In genomic region chr1:16978139-16978538, GRCh38 we compare ENCODE assay signal across 16 cellular contexts. TPM values are rescaled to one million over a fixed set of nuclear protein-coding genes. Genes with fewer than 3 reads are reported as not detected.
DNase-seq lines count a peak whose midpoint lies in the region; ATAC-seq and TF ChIP-seq lines count a peak whose summit lies in the region.
"Had no signal": no experiment of that assay in that cellular context is flagged by ENCODE, and none has a peak within 500 bp of the region (broad histone marks: within the 10 kb centered on the region; RNA-seq: fewer than 3 reads in every experiment).

No MANE protein-coding gene starts in this region.

- H3K4me3 Mint-ChIP-seq in neural progenitor cell, result peak overlapping the region; percentile 89
- H3K4me3 Mint-ChIP-seq: activated CD4-positive, alpha-beta memory T cell treated with anti-CD3 and anti-CD28 coated beads, Interleukin-2, amount 10 ng/mL, durations not matched to agents 7 days and 5 days; immature natural killer cell had no signal

- H3K9me3 ChIP-seq in left ventricle myocardium inferior (replicated peaks) (no peaks in the 10 kb centered on the region), right cardiac atrium (ENCODE audit: control insufficient read depth, low read length) (no peaks in the 10 kb centered on the region), esophagus muscularis mucosa (no peaks in the 10 kb centered on the region), neural progenitor cell (ENCODE audit: low read depth) (no peaks in the 10 kb centered on the region), upper lobe of right lung (no peaks in the 10 kb centered on the region)

- H3K79me2 ChIP-seq in neural progenitor cell (ENCODE audit: low read depth), result peaks cover 46% of the 10 kb centered on the region

- no peak overlapping the region for H2AFZ ChIP-seq in neural progenitor cell (replicated peaks)

- H3K27me3 Mint-ChIP-seq in neural progenitor cell (ENCODE audit: insufficient read depth, low read depth), result peaks cover 6% of the 10 kb centered on the region

- H3K36me3 ChIP-seq in left ventricle myocardium inferior (no peaks in the 10 kb centered on the region), esophagus muscularis mucosa (no peaks in the 10 kb centered on the region), neural progenitor cell (no peaks in the 10 kb centered on the region), upper lobe of right lung (no peaks in the 10 kb centered on the region)

- H3K27ac ChIP-seq in left ventricle myocardium inferior (replicated peaks), result peak overlapping the region; percentile 60
- H3K27ac ChIP-seq in right cardiac atrium (ENCODE audit: low read length), result no peak overlapping the region
- peak overlapping the region; percentile 65 to 77 (median 72) for H3K27ac ChIP-seq in esophagus muscularis mucosa (replicated peaks in 1 of 4)
- no peak overlapping the region for H3K27ac ChIP-seq in neural progenitor cell
- H3K27ac ChIP-seq in upper lobe of right lung, result peak overlapping the region; percentile 78

- no peak for TF ChIP-seq POLR2A in esophagus muscularis mucosa (IDR thresholded peaks at IDR 0.05; ENCODE audit: low read depth)

- peaks cover 6% of the 10 kb centered on the region for H3K36me3 Mint-ChIP-seq in neural progenitor cell
- H3K36me3 Mint-ChIP-seq: immature natural killer cell had no signal

- H3K27me3 ChIP-seq in left ventricle myocardium inferior (ENCODE audit: low read depth), result peaks cover 25% of the 10 kb centered on the region
- no peaks in the 10 kb centered on the region for H3K27me3 ChIP-seq in right cardiac atrium (ENCODE audit: control insufficient read depth, insufficient read depth)
- peaks cover 0 to 27% (median 6%) of the 10 kb centered on the region in 4 donors for H3K27me3 ChIP-seq in esophagus muscularis mucosa
- H3K27me3 ChIP-seq in neural progenitor cell, result no peaks in the 10 kb centered on the region
- no peaks in the 10 kb centered on the region for H3K27me3 ChIP-seq in upper lobe of right lung

- no peak for DNase-seq in left ventricle myocardium inferior
- DNase-seq in right cardiac atrium, result no peak
- DNase-seq in esophagus muscularis mucosa (ENCODE audit: extremely low spot score), result no peak
- no peak for DNase-seq in neural progenitor cell (ENCODE audit: low spot score)
- DNase-seq in upper lobe of right lung, result no peak
- DNase-seq in NCI-H1694 (lab: John Stamatoyannopoulos, UW), result no peak
- no peak for DNase-seq in 8988T
- DNase-seq: activated CD4-positive, alpha-beta memory T cell treated with anti-CD3 and anti-CD28 coated beads, Interleukin-2, amount 10 ng/mL, durations not matched to agents 7 days and 5 days; effector CD4-positive, alpha-beta T cell; GF-D8; immature natural killer cell; NCI-H1105 treated with DMSO at 0.1 percent for 48 hours; stimulated activated CD4-positive, alpha-beta T cell treated with anti-CD3 and anti-CD28 coated beads, Interleukin-1b, Interleukin-23, amount 100 ng/mL, for 48 hours had no signal

- H3K9ac ChIP-seq in neural progenitor cell, result no peak overlapping the region

- 81% methylated on average over 4 of the region's 4 CpGs for WGBS in right cardiac atrium
- 84% methylated on average over 3 of the region's 4 CpGs for WGBS in esophagus muscularis mucosa

- peaks cover 19% of the 10 kb centered on the region for H3F3A ChIP-seq in neural progenitor cell (ENCODE audit: low read depth)

- H3K9me3 Mint-ChIP-seq in neural progenitor cell, result no peaks in the 10 kb centered on the region
- H3K9me3 Mint-ChIP-seq: activated CD4-positive, alpha-beta memory T cell treated with anti-CD3 and anti-CD28 coated beads, Interleukin-2, amount 10 ng/mL, durations not matched to agents 7 days and 5 days; activated T-helper 2 cell treated with anti-CD3 and anti-CD28 coated beads, Interferon-gamma antibody, Interleukin-2, Interleukin-4, amounts not matched to agents 10 μg/mL and 5 μg/mL and 100 μg/mL, durations not matched to agents 14 hours and 24 hours and 36 hours; immature natural killer cell had no signal

- peak overlapping the region; percentile 98 for H3K4me2 ChIP-seq in neural progenitor cell

- ATAC-seq in right cardiac atrium (no peak), upper lobe of right lung (no peak), GM19455 (IDR thresholded peaks at IDR 0.05; ENCODE audit: unreplicated experiment) (no peak)

- peaks cover 51% of the 10 kb centered on the region for H4K20me1 ChIP-seq in neural progenitor cell (ENCODE audit: low read depth)

- H3K27ac Mint-ChIP-seq in neural progenitor cell, result no peak overlapping the region
- H3K27ac Mint-ChIP-seq: activated CD4-positive, alpha-beta memory T cell treated with anti-CD3 and anti-CD28 coated beads, Interleukin-2, amount 10 ng/mL, durations not matched to agents 7 days and 5 days; activated T-helper 2 cell treated with anti-CD3 and anti-CD28 coated beads, Interferon-gamma antibody, Interleukin-2, Interleukin-4, amounts not matched to agents 10 μg/mL and 5 μg/mL and 100 μg/mL, durations not matched to agents 14 hours and 24 hours and 36 hours; immature natural killer cell had no signal

- H3K4me3 ChIP-seq in left ventricle myocardium inferior (no peak overlapping the region), right cardiac atrium (ENCODE audit: low read length) (no peak overlapping the region), esophagus muscularis mucosa (peak overlapping the region in 1 of 4 donors; percentile 58), neural progenitor cell (no peak overlapping the region), upper lobe of right lung (no peak overlapping the region)

- intact Hi-C loops in left ventricle myocardium inferior (cut with micrococcal nuclease) (no loop called here), right cardiac atrium (cut with DNase I) (no loop called here), esophagus muscularis mucosa (cut with DNase I) (no loop called here), upper lobe of right lung (cut with DNase I) (no loop called here)

- TF ChIP-seq EP300 in esophagus muscularis mucosa (IDR thresholded peaks at IDR 0.05), result no peak

- TF ChIP-seq CTCF in left ventricle myocardium inferior (IDR thresholded peaks at IDR 0.05; ENCODE audit: borderline replicate concordance), result no peak
- TF ChIP-seq CTCF in esophagus muscularis mucosa (IDR thresholded peaks at IDR 0.05), result no peak
- no peak for TF ChIP-seq CTCF in neural progenitor cell (IDR thresholded peaks at IDR 0.05)
- no peak for TF ChIP-seq CTCF in upper lobe of right lung (IDR thresholded peaks at IDR 0.05)

- H3K4me1 ChIP-seq in left ventricle myocardium inferior, result peaks cover 33% of the 10 kb centered on the region
- H3K4me1 ChIP-seq in right cardiac atrium (ENCODE audit: control insufficient read depth, insufficient read depth, low read length), result no peaks in the 10 kb centered on the region
- peaks cover 14 to 42% (median 33%) of the 10 kb centered on the region in 4 donors for H3K4me1 ChIP-seq in esophagus muscularis mucosa
- peaks cover 29% of the 10 kb centered on the region for H3K4me1 ChIP-seq in neural progenitor cell
- H3K4me1 ChIP-seq in upper lobe of right lung, result no peaks in the 10 kb centered on the region

- peaks cover 44% of the 10 kb centered on the region for H3K4me1 Mint-ChIP-seq in neural progenitor cell

RNA-seq across cellular contexts. Expression of gene MFAP2, which starts 2.3 kb away (rescaled TPM):
- 3.0 TPM for total RNA-seq in left ventricle myocardium inferior
- 10 to 100 TPM in 1 of 4 donors, 1 to 10 TPM in 3; 5.9 to 11.6 (median 6.8) TPM for total RNA-seq in right cardiac atrium
- polyA plus RNA-seq in right cardiac atrium, result 3.2 TPM
- 10 to 100 TPM in 2 of 4 donors, 1 to 10 TPM in 2; 5.4 to 21.7 (median 10.2) TPM for total RNA-seq in esophagus muscularis mucosa
- total RNA-seq in neural progenitor cell (ENCODE audit: low replicate concordance), result 68.8 and 160 TPM in 2 replicates
- 14.8 TPM for total RNA-seq in upper lobe of right lung
- total RNA-seq: activated T-helper 2 cell treated with anti-CD3 and anti-CD28 coated beads, Interferon-gamma antibody, Interleukin-2, Interleukin-4, amounts not matched to agents 10 μg/mL and 5 μg/mL and 100 μg/mL, durations not matched to agents 14 hours and 24 hours and 36 hours; mononuclear cell had no signal
- polyA plus RNA-seq: immature natural killer cell had no signal

RNA-seq across cellular contexts. Expression of gene ATP13A2, which starts 33.6 kb away (rescaled TPM):
- total RNA-seq in left ventricle myocardium inferior, result 11.2 TPM
- 10 to 100 TPM; 12.9 to 15.1 (median 14.3) TPM for total RNA-seq in right cardiac atrium
- polyA plus RNA-seq in right cardiac atrium, result 10.3 TPM
- total RNA-seq in esophagus muscularis mucosa, result 10 to 100 TPM; 16.1 to 30.8 (median 23.2) TPM
- 18.8 and 46.6 TPM in 2 replicates for total RNA-seq in neural progenitor cell (ENCODE audit: low replicate concordance)
- total RNA-seq in upper lobe of right lung, result 42.1 TPM

RNA-seq across cellular contexts. Expression of gene CROCC, which starts 56.4 kb away (rescaled TPM):
- total RNA-seq in left ventricle myocardium inferior (8.9 TPM), right cardiac atrium (10 to 100 TPM in 3 of 4 donors, 1 to 10 TPM in 1; 6.7 to 11.9 (median 10.8) TPM), esophagus muscularis mucosa (10 to 100 TPM; 17.6 to 36.3 (median 23.0) TPM), neural progenitor cell (ENCODE audit: low replicate concordance) (15.2 and 76.7 TPM in 2 replicates), upper lobe of right lung (20.9 TPM)
- polyA plus RNA-seq in right cardiac atrium, result 14.6 TPM

Comparison
In these comparisons a context has a peak if more than half of its experiments do, and no peak if none do; other contexts are left out.
1. H3K27ac ChIP-seq: peak in left ventricle myocardium inferior (single experiment), esophagus muscularis mucosa (4 of 4) and upper lobe of right lung (single experiment); none in right cardiac atrium (single experiment) and neural progenitor cell (single experiment).